In the genomic region with DNA sequence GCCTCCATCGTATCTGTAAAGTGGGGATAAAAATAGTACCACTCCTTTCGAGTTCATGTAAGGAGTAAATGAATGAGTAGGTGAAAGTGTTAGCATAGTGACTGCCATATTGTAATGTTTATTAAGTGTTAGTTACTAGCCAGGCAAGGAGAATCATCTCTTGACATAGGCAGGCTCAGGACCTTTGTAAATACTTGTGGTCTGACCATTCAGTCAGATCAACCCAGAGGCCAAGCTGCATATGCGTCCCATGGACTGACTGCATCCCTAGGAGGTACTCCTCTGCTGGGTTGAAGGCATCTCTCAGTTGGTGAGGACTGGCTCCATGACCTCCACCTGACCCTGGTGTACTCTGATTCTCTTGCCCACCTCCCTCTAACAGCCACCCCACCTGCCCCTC, we compare ENCODE assay signal across 1 cellular context.
TF ChIP-seq lines count a peak whose summit lies in the region.

No MANE protein-coding gene starts in this region.

TF ChIP-seq in IMR-90, 13 proteins besides CTCF, POLR2A, EP300 and RAD21 (continued from another document):
- TF ChIP-seq, protein P1, sequence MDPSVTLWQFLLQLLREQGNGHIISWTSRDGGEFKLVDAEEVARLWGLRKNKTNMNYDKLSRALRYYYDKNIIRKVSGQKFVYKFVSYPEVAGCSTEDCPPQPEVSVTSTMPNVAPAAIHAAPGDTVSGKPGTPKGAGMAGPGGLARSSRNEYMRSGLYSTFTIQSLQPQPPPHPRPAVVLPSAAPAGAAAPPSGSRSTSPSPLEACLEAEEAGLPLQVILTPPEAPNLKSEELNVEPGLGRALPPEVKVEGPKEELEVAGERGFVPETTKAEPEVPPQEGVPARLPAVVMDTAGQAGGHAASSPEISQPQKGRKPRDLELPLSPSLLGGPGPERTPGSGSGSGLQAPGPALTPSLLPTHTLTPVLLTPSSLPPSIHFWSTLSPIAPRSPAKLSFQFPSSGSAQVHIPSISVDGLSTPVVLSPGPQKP (IDR thresholded peaks at IDR 0.05; ENCODE audit: borderline replicate concordance, low read depth, low read length) = no peak
- TF ChIP-seq SMC3 (IDR thresholded peaks at IDR 0.05; ENCODE audit: low read depth, low read length) = no peak
- TF ChIP-seq MXI1 (IDR thresholded peaks at IDR 0.05; ENCODE audit: borderline replicate concordance, low read depth, low read length) = no peak
- TF ChIP-seq, protein P2, sequence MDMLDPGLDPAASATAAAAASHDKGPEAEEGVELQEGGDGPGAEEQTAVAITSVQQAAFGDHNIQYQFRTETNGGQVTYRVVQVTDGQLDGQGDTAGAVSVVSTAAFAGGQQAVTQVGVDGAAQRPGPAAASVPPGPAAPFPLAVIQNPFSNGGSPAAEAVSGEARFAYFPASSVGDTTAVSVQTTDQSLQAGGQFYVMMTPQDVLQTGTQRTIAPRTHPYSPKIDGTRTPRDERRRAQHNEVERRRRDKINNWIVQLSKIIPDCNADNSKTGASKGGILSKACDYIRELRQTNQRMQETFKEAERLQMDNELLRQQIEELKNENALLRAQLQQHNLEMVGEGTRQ (IDR thresholded peaks at IDR 0.05; ENCODE audit: low read depth, low read length) = no peak
- TF ChIP-seq RFX5 (IDR thresholded peaks at IDR 0.05; ENCODE audit: low read depth, low read length) = no peak
- no peak for TF ChIP-seq RCOR1 (IDR thresholded peaks at IDR 0.05; ENCODE audit: insufficient replicate concordance, low read length)
- no peak for TF ChIP-seq MAFK (IDR thresholded peaks at IDR 0.05; ENCODE audit: low read depth, low read length)
- TF ChIP-seq MAZ (IDR thresholded peaks at IDR 0.05; ENCODE audit: borderline replicate concordance, low read depth, low read length) = no peak
- TF ChIP-seq CEBPB (IDR thresholded peaks at IDR 0.05; ENCODE audit: low read depth, low read length) = no peak
TF ChIP-seq in IMR-90: peak in this region for 0.
